In genomic region chr3:12615263-12615662, GRCh38 we compare ENCODE assay signal across 21 cellular contexts.
"Had no signal": no experiment of that assay in that cellular context is flagged by ENCODE, and none has a peak within 500 bp of the region (broad histone marks: within the 10 kb centered on the region; RNA-seq: fewer than 3 reads in every experiment).

No MANE protein-coding gene starts in this region.

- H3K27me3 ChIP-seq: left lung, ovary, upper lobe of right lung had no signal

- H3K27ac Mint-ChIP-seq: activated CD4-positive, alpha-beta memory T cell treated with anti-CD3 and anti-CD28 coated beads, Interleukin-2, amount 10 ng/mL, durations not matched to agents 7 days and 5 days; activated naive CD8-positive, alpha-beta T cell; activated T-helper 1 cell treated with anti-CD3 and anti-CD28 coated beads, Interleukin-12 subunit alpha, Interleukin-12 subunit beta, Interleukin-2, Interleukin-4 antibody, amounts not matched to agents 30 ng/mL and 10 ng/mL and 1 ng/mL, durations not matched to agents 14 hours and 24 hours and 36 hours; dendritic cell treated with granulocyte-macrophage colony-stimulating factor and Interleukin-4, amounts not matched to agents 40 ng/mL and 50 ng/mL, for 4 days had no signal

- H3K4me3 ChIP-seq: left lung, lung, ovary, prostate gland, SK-N-MC, upper lobe of right lung had no signal

- H3K9me3 ChIP-seq: left lung, ovary, prostate gland, upper lobe of right lung had no signal

- DNase-seq: activated CD4-positive, alpha-beta memory T cell treated with anti-CD3 and anti-CD28 coated beads, Interleukin-2, amount 10 ng/mL, durations not matched to agents 7 days and 5 days; activated CD4-positive, alpha-beta T cell treated with anti-CD3 and anti-CD28 coated beads for 4 hours; activated gamma-delta T cell treated with Interleukin-2 at 50 U/mL for 16 hours; amniotic stem cell; effector CD4-positive, alpha-beta T cell; foreskin melanocyte; left lung; naive thymus-derived CD4-positive, alpha-beta T cell; ovary; stimulated activated CD4-positive, alpha-beta T cell treated with anti-CD3 and anti-CD28 coated beads, Interleukin-4, amount 100 ng/mL, for 24 hours; stimulated activated naive CD8-positive, alpha-beta T cell treated with anti-CD3 and anti-CD28 coated beads, Interleukin-15, Interleukin-2, amounts not matched to agents 100 U/mL and 50 U/mL, for 24 hours; SW 1271; upper lobe of right lung; WERI-Rb-1 had no signal

- H3K36me3 ChIP-seq: ovary, prostate gland had no signal

- ATAC-seq: esophagus mucosa; left lung; naive thymus-derived CD4-positive, alpha-beta T cell; stimulated activated naive CD8-positive, alpha-beta T cell treated with anti-CD3 and anti-CD28 coated beads, Interleukin-15, Interleukin-2, amounts not matched to agents 100 U/mL and 50 U/mL, for 24 hours; upper lobe of right lung had no signal

- H3K9me3 Mint-ChIP-seq: activated CD4-positive, alpha-beta memory T cell treated with anti-CD3 and anti-CD28 coated beads, Interleukin-2, amount 10 ng/mL, durations not matched to agents 7 days and 5 days; activated T-helper 1 cell treated with anti-CD3 and anti-CD28 coated beads, Interleukin-12 subunit alpha, Interleukin-12 subunit beta, Interleukin-2, Interleukin-4 antibody, amounts not matched to agents 30 ng/mL and 10 ng/mL and 1 ng/mL, durations not matched to agents 14 hours and 24 hours and 36 hours; dendritic cell treated with granulocyte-macrophage colony-stimulating factor and Interleukin-4, amounts not matched to agents 40 ng/mL and 50 ng/mL, for 4 days; naive thymus-derived CD4-positive, alpha-beta T cell had no signal

- H3K27ac ChIP-seq: ovary, prostate gland, SK-N-MC, upper lobe of right lung, WERI-Rb-1 had no signal

- H3K4me3 Mint-ChIP-seq: activated CD4-positive, alpha-beta memory T cell treated with anti-CD3 and anti-CD28 coated beads, Interleukin-2, amount 10 ng/mL, durations not matched to agents 7 days and 5 days; activated naive CD8-positive, alpha-beta T cell; activated T-helper 1 cell treated with anti-CD3 and anti-CD28 coated beads, Interleukin-12 subunit alpha, Interleukin-12 subunit beta, Interleukin-2, Interleukin-4 antibody, amounts not matched to agents 30 ng/mL and 10 ng/mL and 1 ng/mL, durations not matched to agents 14 hours and 24 hours and 36 hours; dendritic cell treated with granulocyte-macrophage colony-stimulating factor and Interleukin-4, amounts not matched to agents 40 ng/mL and 50 ng/mL, for 4 days had no signal

- H3K4me1 ChIP-seq: prostate gland, upper lobe of right lung had no signal

- H3K27me3 Mint-ChIP-seq: activated CD4-positive, alpha-beta memory T cell treated with anti-CD3 and anti-CD28 coated beads, Interleukin-2, amount 10 ng/mL, durations not matched to agents 7 days and 5 days; activated naive CD8-positive, alpha-beta T cell; dendritic cell treated with granulocyte-macrophage colony-stimulating factor and Interleukin-4, amounts not matched to agents 40 ng/mL and 50 ng/mL, for 4 days; naive thymus-derived CD4-positive, alpha-beta T cell had no signal
